ENCODE assay signal across 4 cellular contexts in genomic region chr2:231587744-231588143, GRCh38. TPM values are rescaled to one million over a fixed set of nuclear protein-coding genes. Genes with fewer than 3 reads are reported as not detected.
"Had no signal": no experiment of that assay in that cellular context is flagged by ENCODE, and none has a peak within 500 bp of the region (broad histone marks: within the 10 kb centered on the region; RNA-seq: fewer than 3 reads in every experiment).

No MANE protein-coding gene starts in this region.

RNA-seq across cellular contexts. Expression of gene TEX44, which starts 4.9 kb away (rescaled TPM):
- total RNA-seq: LHCN-M2, M059J, MCF 10A, NCI-H460 had no signal

RNA-seq across cellular contexts. Expression of gene NMUR1, which starts 57.5 kb away (rescaled TPM):
- total RNA-seq: LHCN-M2, M059J, MCF 10A, NCI-H460 had no signal
